8 cellular contexts compared by ENCODE assay signal in genomic region chr6:63764318-63764916, GRCh38.
DNase-seq lines count a peak whose midpoint lies in the region; ATAC-seq, FAIRE-seq and TF ChIP-seq lines count a peak whose summit lies in the region.

No MANE protein-coding gene starts in this region.

- TF ChIP-seq POLR2A in gastroesophageal sphincter (IDR thresholded peaks at IDR 0.05) (no peak), suprapubic skin (IDR thresholded peaks at IDR 0.05) (no peak), GM12892 (IDR thresholded peaks at IDR 0.05; ENCODE audit: low read depth, low read length) (no peak)

- H3K9me3 Mint-ChIP-seq in activated T-helper 2 cell treated with anti-CD3 and anti-CD28 coated beads, Interferon-gamma antibody, Interleukin-2, Interleukin-4, amounts not matched to agents 10 μg/mL and 5 μg/mL and 100 μg/mL, durations not matched to agents 14 hours and 24 hours and 36 hours = no peaks in the 10 kb centered on the region

- 19 to 25% methylated on average over 4 of the region's 4 CpGs for WGBS in gastroesophageal sphincter (ENCODE audit: low coverage in 1 of 2), 2 donors
- WGBS in suprapubic skin = 23% methylated on average over 4 of the region's 4 CpGs

- H3K27ac ChIP-seq in gastroesophageal sphincter (no peak overlapping the region), suprapubic skin (no peak overlapping the region)

- intact Hi-C loops in activated T-helper 2 cell treated with anti-CD3 and anti-CD28 coated beads, Interferon-gamma antibody, Interleukin-2, Interleukin-4, amounts not matched to agents 10 μg/mL and 5 μg/mL and 100 μg/mL, durations not matched to agents 14 hours and 24 hours and 36 hours (cut with micrococcal nuclease) = loop anchor here (1.0 kb wide), 2 partner anchors 166 to 412 kb away; no protein-coding TSS in a partner anchor

- no peaks in the 10 kb centered on the region for H3K4me1 Mint-ChIP-seq in activated T-helper 2 cell treated with anti-CD3 and anti-CD28 coated beads, Interferon-gamma antibody, Interleukin-2, Interleukin-4, amounts not matched to agents 10 μg/mL and 5 μg/mL and 100 μg/mL, durations not matched to agents 14 hours and 24 hours and 36 hours (ENCODE audit: low read depth)

- H3K36me3 Mint-ChIP-seq in activated T-helper 2 cell treated with anti-CD3 and anti-CD28 coated beads, Interferon-gamma antibody, Interleukin-2, Interleukin-4, amounts not matched to agents 10 μg/mL and 5 μg/mL and 100 μg/mL, durations not matched to agents 14 hours and 24 hours and 36 hours (ENCODE audit: low read depth) = no peaks in the 10 kb centered on the region

- TF ChIP-seq CTCF in GM12864 (IDR thresholded peaks at IDR 0.05; ENCODE audit: low read depth, low read length, missing control alignments) = peak; percentile 21
- peak; percentile 51 to 66 (median 58) for TF ChIP-seq CTCF in gastroesophageal sphincter (IDR thresholded peaks at IDR 0.05)
- TF ChIP-seq CTCF in suprapubic skin (IDR thresholded peaks at IDR 0.05) = peak; percentile 30 to 54

- H3K27ac Mint-ChIP-seq in activated T-helper 2 cell treated with anti-CD3 and anti-CD28 coated beads, Interferon-gamma antibody, Interleukin-2, Interleukin-4, amounts not matched to agents 10 μg/mL and 5 μg/mL and 100 μg/mL, durations not matched to agents 14 hours and 24 hours and 36 hours = no peak overlapping the region

- TF ChIP-seq EP300 in gastroesophageal sphincter (IDR thresholded peaks at IDR 0.05) = no peak
- no peak for TF ChIP-seq EP300 in suprapubic skin (IDR thresholded peaks at IDR 0.05)

- H3K9me3 ChIP-seq in gastroesophageal sphincter (peaks cover 0 to 16% (median 0%) of the 10 kb centered on the region in 3 donors), suprapubic skin (peaks cover 4% of the 10 kb centered on the region)

- FAIRE-seq in GM12892 (lab: Jason Lieb, UNC) = no peak

- ATAC-seq in gastroesophageal sphincter (no peak), HG03439 (IDR thresholded peaks at IDR 0.05; ENCODE audit: unreplicated experiment) (no peak)

- no peak overlapping the region for H3K4me3 Mint-ChIP-seq in activated T-helper 2 cell treated with anti-CD3 and anti-CD28 coated beads, Interferon-gamma antibody, Interleukin-2, Interleukin-4, amounts not matched to agents 10 μg/mL and 5 μg/mL and 100 μg/mL, durations not matched to agents 14 hours and 24 hours and 36 hours (ENCODE audit: low read depth)

- DNase-seq in GM12864 (ENCODE audit: low read depth) (peak; percentile 22), M059J (ENCODE audit: low read depth) (peak; percentile 55), SKM-1 treated with dmso at 0.1 percent for 144 hours (lab: John Stamatoyannopoulos, UW; ENCODE audit: unreplicated experiment) (peak; percentile 36), suprapubic skin (ENCODE audit: low spot score in 2 of 2) (no peak), GM12892 (ENCODE audit: insufficient read length) (no peak)
- DNase-seq in activated T-helper 2 cell treated with anti-CD3 and anti-CD28 coated beads, Interferon-gamma antibody, Interleukin-2, Interleukin-4, amounts not matched to agents 10 μg/mL and 5 μg/mL and 100 μg/mL, durations not matched to agents 14 hours and 24 hours and 36 hours (ENCODE audit: low spot score) = no peak

- H3K27me3 ChIP-seq in gastroesophageal sphincter (peaks cover 9% of the 10 kb centered on the region), suprapubic skin (no peaks in the 10 kb centered on the region)

- no peak overlapping the region for H3K4me3 ChIP-seq in GM12864 (ENCODE audit: low read depth, low read length)
- H3K4me3 ChIP-seq in gastroesophageal sphincter = no peak overlapping the region
- H3K4me3 ChIP-seq in suprapubic skin = no peak overlapping the region

- peaks cover 6% of the 10 kb centered on the region for H3K27me3 Mint-ChIP-seq in activated T-helper 2 cell treated with anti-CD3 and anti-CD28 coated beads, Interferon-gamma antibody, Interleukin-2, Interleukin-4, amounts not matched to agents 10 μg/mL and 5 μg/mL and 100 μg/mL, durations not matched to agents 14 hours and 24 hours and 36 hours (ENCODE audit: low read depth)

- H3K36me3 ChIP-seq in gastroesophageal sphincter (no peaks in the 10 kb centered on the region), suprapubic skin (no peaks in the 10 kb centered on the region)

- H3K4me1 ChIP-seq in gastroesophageal sphincter (no peaks in the 10 kb centered on the region), suprapubic skin (no peaks in the 10 kb centered on the region)

Comparison
In these comparisons a context has a peak if more than half of its experiments do, and no peak if none do; other contexts are left out.
1. DNase-seq: peak in GM12864 (single experiment), M059J (single experiment) and SKM-1 treated with dmso at 0.1 percent for 144 hours (single experiment); none in suprapubic skin (0 of 2), GM12892 (single experiment) and activated T-helper 2 cell treated with anti-CD3 and anti-CD28 coated beads, Interferon-gamma antibody, Interleukin-2, Interleukin-4, amounts not matched to agents 10 μg/mL and 5 μg/mL and 100 μg/mL, durations not matched to agents 14 hours and 24 hours and 36 hours (single experiment).
2. Peak in every context shown above with its lines, with median percentiles within 50 percentile points of each other: CTCF ChIP-seq.